ENCODE assay signal across 1 cellular context in the genomic region with DNA sequence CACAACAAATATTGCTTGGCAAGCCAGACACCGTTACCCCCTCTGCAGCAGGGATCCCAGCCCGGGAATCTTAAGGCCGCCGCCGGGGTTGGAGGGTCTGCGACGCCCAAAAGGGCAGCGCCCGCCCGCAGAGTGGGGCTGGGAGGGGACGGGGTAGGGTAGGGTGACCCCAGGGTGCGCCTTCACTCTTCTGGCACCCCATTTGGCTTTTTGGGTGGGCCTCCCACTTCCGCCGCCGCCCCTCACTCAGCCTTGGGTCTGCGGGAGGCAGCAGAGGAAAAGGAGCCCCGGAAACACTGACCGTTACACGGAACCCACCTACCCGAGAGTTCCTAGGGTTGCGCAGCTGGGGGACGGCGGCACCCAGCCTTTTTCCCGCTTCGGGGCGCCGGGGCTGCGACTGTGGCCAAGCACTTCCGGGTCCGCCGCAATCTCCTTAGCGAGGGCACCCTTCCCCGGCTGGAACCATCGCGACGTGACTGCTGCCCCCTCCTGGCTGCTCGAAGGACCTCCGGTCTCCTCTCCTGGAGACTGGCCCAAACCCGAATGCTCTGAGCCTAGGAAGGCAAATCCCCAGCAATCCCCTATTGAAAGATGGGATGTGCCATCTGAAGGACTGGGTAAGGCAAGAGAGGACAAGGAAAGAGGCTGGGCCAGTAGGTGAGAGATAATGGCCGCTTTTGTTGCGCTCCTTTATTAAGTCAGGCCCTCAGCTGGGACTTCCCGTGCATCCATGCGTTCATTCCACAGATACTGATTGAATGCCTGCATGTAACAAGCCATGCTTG.
TF ChIP-seq lines count a peak whose summit lies in the region.

A gene (minus strand): TSS at position 404 of the 788 bp plus-strand sequence. CDS start 1,447 bp downstream, outside the sequence.

TF ChIP-seq in HepG2, 621 proteins besides CTCF, POLR2A, EP300 and RAD21 (continued from another document and continues in another):
- TF ChIP-seq, protein P1, sequence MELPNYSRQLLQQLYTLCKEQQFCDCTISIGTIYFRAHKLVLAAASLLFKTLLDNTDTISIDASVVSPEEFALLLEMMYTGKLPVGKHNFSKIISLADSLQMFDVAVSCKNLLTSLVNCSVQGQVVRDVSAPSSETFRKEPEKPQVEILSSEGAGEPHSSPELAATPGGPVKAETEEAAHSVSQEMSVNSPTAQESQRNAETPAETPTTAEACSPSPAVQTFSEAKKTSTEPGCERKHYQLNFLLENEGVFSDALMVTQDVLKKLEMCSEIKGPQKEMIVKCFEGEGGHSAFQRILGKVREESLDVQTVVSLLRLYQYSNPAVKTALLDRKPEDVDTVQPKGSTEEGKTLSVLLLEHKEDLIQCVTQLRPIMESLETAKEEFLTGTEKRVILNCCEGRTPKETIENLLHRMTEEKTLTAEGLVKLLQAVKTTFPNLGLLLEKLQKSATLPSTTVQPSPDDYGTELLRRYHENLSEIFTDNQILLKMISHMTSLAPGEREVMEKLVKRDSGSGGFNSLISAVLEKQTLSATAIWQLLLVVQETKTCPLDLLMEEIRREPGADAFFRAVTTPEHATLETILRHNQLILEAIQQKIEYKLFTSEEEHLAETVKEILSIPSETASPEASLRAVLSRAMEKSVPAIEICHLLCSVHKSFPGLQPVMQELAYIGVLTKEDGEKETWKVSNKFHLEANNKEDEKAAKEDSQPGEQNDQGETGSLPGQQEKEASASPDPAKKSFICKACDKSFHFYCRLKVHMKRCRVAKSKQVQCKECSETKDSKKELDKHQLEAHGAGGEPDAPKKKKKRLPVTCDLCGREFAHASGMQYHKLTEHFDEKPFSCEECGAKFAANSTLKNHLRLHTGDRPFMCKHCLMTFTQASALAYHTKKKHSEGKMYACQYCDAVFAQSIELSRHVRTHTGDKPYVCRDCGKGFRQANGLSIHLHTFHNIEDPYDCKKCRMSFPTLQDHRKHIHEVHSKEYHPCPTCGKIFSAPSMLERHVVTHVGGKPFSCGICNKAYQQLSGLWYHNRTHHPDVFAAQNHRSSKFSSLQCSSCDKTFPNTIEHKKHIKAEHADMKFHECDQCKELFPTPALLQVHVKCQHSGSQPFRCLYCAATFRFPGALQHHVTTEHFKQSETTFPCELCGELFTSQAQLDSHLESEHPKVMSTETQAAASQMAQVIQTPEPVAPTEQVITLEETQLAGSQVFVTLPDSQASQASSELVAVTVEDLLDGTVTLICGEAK (IDR thresholded peaks at IDR 0.05) = no peak
- TF ChIP-seq, protein P1 (CRISPR knock-in tag; IDR thresholded peaks at IDR 0.05) = peak; percentile 70
- TF ChIP-seq ZNF674 (CRISPR knock-in tag; IDR thresholded peaks at IDR 0.05; ENCODE audit: low read depth) = 0 out of 2 replicates have a peak, but pooled peaks have one; percentile 58
- no peak; the same call in 1 of the 2 replicates for TF ChIP-seq JUN (CRISPR knock-in tag; IDR thresholded peaks at IDR 0.05)
- no peak for TF ChIP-seq KLF11 (CRISPR knock-in tag; IDR thresholded peaks at IDR 0.05)
- TF ChIP-seq, protein P2, sequence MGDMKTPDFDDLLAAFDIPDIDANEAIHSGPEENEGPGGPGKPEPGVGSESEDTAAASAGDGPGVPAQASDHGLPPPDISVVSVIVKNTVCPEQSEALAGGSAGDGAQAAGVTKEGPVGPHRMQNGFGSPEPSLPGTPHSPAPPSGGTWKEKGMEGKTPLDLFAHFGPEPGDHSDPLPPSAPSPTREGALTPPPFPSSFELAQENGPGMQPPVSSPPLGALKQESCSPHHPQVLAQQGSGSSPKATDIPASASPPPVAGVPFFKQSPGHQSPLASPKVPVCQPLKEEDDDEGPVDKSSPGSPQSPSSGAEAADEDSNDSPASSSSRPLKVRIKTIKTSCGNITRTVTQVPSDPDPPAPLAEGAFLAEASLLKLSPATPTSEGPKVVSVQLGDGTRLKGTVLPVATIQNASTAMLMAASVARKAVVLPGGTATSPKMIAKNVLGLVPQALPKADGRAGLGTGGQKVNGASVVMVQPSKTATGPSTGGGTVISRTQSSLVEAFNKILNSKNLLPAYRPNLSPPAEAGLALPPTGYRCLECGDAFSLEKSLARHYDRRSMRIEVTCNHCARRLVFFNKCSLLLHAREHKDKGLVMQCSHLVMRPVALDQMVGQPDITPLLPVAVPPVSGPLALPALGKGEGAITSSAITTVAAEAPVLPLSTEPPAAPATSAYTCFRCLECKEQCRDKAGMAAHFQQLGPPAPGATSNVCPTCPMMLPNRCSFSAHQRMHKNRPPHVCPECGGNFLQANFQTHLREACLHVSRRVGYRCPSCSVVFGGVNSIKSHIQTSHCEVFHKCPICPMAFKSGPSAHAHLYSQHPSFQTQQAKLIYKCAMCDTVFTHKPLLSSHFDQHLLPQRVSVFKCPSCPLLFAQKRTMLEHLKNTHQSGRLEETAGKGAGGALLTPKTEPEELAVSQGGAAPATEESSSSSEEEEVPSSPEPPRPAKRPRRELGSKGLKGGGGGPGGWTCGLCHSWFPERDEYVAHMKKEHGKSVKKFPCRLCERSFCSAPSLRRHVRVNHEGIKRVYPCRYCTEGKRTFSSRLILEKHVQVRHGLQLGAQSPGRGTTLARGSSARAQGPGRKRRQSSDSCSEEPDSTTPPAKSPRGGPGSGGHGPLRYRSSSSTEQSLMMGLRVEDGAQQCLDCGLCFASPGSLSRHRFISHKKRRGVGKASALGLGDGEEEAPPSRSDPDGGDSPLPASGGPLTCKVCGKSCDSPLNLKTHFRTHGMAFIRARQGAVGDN (CRISPR knock-in tag; IDR thresholded peaks at IDR 0.05) = peak; percentile 96
- TF ChIP-seq ZSCAN29 (CRISPR knock-in tag; conservative IDR thresholded peaks at IDR 0.05) = peak; percentile 50; the same call in 1 of the 2 replicates
- TF ChIP-seq SNAI1 (CRISPR knock-in tag; IDR thresholded peaks at IDR 0.05; ENCODE audit: borderline replicate concordance) = no peak
- TF ChIP-seq GZF1 (CRISPR knock-in tag; IDR thresholded peaks at IDR 0.05) = no peak
- TF ChIP-seq, protein P3, sequence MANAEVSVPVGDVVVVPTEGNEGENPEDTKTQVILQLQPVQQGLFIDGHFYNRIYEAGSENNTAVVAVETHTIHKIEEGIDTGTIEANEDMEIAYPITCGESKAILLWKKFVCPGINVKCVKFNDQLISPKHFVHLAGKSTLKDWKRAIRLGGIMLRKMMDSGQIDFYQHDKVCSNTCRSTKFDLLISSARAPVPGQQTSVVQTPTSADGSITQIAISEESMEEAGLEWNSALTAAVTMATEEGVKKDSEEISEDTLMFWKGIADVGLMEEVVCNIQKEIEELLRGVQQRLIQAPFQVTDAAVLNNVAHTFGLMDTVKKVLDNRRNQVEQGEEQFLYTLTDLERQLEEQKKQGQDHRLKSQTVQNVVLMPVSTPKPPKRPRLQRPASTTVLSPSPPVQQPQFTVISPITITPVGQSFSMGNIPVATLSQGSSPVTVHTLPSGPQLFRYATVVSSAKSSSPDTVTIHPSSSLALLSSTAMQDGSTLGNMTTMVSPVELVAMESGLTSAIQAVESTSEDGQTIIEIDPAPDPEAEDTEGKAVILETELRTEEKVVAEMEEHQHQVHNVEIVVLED (CRISPR knock-in tag; IDR thresholded peaks at IDR 0.05; ENCODE audit: borderline replicate concordance) = peak; percentile 76
- peak; percentile 84 for TF ChIP-seq ZNF501 (CRISPR knock-in tag; IDR thresholded peaks at IDR 0.05)
- no peak for TF ChIP-seq ATAD3A (CRISPR knock-in tag; IDR thresholded peaks at IDR 0.05)
- no peak for TF ChIP-seq ZNF180 (CRISPR knock-in tag; IDR thresholded peaks at IDR 0.05; ENCODE audit: borderline replicate concordance, low read depth)
- TF ChIP-seq ZNF331 (CRISPR knock-in tag; IDR thresholded peaks at IDR 0.05) = peak; percentile 55; the same call in 1 of the 2 replicates
- no peak for TF ChIP-seq GPN1 (CRISPR knock-in tag; IDR thresholded peaks at IDR 0.05; ENCODE audit: borderline replicate concordance)
- TF ChIP-seq ZKSCAN1 (IDR thresholded peaks at IDR 0.05; ENCODE audit: low read length) = no peak
- TF ChIP-seq KDM1A (CRISPR knock-in tag; IDR thresholded peaks at IDR 0.05) = no peak
- TF ChIP-seq THYN1 (CRISPR knock-in tag; IDR thresholded peaks at IDR 0.05; ENCODE audit: borderline replicate concordance, low read depth) = no peak
- no peak; the same call in 1 of the 2 replicates for TF ChIP-seq ZZZ3 (CRISPR knock-in tag; IDR thresholded peaks at IDR 0.05; ENCODE audit: borderline replicate concordance)
- TF ChIP-seq RBM39 (IDR thresholded peaks at IDR 0.05; ENCODE audit: low read depth, low read length, poor library complexity, severe bottlenecking) = no peak
- TF ChIP-seq HMG20B (CRISPR knock-in tag; conservative IDR thresholded peaks at IDR 0.05) = no peak
- TF ChIP-seq, protein P4, sequence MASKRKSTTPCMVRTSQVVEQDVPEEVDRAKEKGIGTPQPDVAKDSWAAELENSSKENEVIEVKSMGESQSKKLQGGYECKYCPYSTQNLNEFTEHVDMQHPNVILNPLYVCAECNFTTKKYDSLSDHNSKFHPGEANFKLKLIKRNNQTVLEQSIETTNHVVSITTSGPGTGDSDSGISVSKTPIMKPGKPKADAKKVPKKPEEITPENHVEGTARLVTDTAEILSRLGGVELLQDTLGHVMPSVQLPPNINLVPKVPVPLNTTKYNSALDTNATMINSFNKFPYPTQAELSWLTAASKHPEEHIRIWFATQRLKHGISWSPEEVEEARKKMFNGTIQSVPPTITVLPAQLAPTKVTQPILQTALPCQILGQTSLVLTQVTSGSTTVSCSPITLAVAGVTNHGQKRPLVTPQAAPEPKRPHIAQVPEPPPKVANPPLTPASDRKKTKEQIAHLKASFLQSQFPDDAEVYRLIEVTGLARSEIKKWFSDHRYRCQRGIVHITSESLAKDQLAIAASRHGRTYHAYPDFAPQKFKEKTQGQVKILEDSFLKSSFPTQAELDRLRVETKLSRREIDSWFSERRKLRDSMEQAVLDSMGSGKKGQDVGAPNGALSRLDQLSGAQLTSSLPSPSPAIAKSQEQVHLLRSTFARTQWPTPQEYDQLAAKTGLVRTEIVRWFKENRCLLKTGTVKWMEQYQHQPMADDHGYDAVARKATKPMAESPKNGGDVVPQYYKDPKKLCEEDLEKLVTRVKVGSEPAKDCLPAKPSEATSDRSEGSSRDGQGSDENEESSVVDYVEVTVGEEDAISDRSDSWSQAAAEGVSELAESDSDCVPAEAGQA (IDR thresholded peaks at IDR 0.05; ENCODE audit: low read depth) = no peak; the same call in 1 of the 2 replicates
- TF ChIP-seq, protein P4 (CRISPR knock-in tag; IDR thresholded peaks at IDR 0.05; ENCODE audit: borderline replicate concordance) = no peak
- TF ChIP-seq, protein P5, sequence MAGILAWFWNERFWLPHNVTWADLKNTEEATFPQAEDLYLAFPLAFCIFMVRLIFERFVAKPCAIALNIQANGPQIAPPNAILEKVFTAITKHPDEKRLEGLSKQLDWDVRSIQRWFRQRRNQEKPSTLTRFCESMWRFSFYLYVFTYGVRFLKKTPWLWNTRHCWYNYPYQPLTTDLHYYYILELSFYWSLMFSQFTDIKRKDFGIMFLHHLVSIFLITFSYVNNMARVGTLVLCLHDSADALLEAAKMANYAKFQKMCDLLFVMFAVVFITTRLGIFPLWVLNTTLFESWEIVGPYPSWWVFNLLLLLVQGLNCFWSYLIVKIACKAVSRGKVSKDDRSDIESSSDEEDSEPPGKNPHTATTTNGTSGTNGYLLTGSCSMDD (CRISPR knock-in tag; IDR thresholded peaks at IDR 0.05) = no peak
- TF ChIP-seq PAX8 (CRISPR knock-in tag; IDR thresholded peaks at IDR 0.05; ENCODE audit: borderline replicate concordance) = no peak
- TF ChIP-seq ZSCAN12 (CRISPR knock-in tag; IDR thresholded peaks at IDR 0.05) = no peak
- TF ChIP-seq, protein P6, sequence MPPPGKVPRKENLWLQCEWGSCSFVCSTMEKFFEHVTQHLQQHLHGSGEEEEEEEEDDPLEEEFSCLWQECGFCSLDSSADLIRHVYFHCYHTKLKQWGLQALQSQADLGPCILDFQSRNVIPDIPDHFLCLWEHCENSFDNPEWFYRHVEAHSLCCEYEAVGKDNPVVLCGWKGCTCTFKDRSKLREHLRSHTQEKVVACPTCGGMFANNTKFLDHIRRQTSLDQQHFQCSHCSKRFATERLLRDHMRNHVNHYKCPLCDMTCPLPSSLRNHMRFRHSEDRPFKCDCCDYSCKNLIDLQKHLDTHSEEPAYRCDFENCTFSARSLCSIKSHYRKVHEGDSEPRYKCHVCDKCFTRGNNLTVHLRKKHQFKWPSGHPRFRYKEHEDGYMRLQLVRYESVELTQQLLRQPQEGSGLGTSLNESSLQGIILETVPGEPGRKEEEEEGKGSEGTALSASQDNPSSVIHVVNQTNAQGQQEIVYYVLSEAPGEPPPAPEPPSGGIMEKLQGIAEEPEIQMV (CRISPR knock-in tag; IDR thresholded peaks at IDR 0.05; ENCODE audit: low read depth) = peak; percentile 56; the same call in 1 of the 2 replicates
- TF ChIP-seq ZNF496 (CRISPR knock-in tag; IDR thresholded peaks at IDR 0.05; ENCODE audit: insufficient replicate concordance) = no peak
- no peak for TF ChIP-seq ZNF780A (CRISPR knock-in tag; IDR thresholded peaks at IDR 0.05)
